ENCODE assay signal across 10 cellular contexts in genomic region chr19:3722443-3723109, GRCh38. TPM values are rescaled to one million over a fixed set of nuclear protein-coding genes. Genes with fewer than 3 reads are reported as not detected.
DNase-seq lines count a peak whose midpoint lies in the region; ATAC-seq and TF ChIP-seq lines count a peak whose summit lies in the region.
"Had no signal": no experiment of that assay in that cellular context is flagged by ENCODE, and none has a peak within 500 bp of the region (broad histone marks: within the 10 kb centered on the region; RNA-seq: fewer than 3 reads in every experiment).

No MANE protein-coding gene starts in this region.

- no peaks in the 10 kb centered on the region for H3K36me3 Mint-ChIP-seq in activated CD4-positive, alpha-beta T cell treated with anti-CD3 and anti-CD28 coated beads for 36 hours (ENCODE audit: low read depth)
- H3K36me3 Mint-ChIP-seq in T-helper 17 cell (ENCODE audit: low read depth), result no peaks in the 10 kb centered on the region
- no peaks in the 10 kb centered on the region for H3K36me3 Mint-ChIP-seq in activated naive CD4-positive, alpha-beta T cell treated with anti-CD3 and anti-CD28 coated beads, Interleukin-2, amount 10 ng/mL, durations not matched to agents 7 days and 5 days

- ATAC-seq in activated CD4-positive, alpha-beta T cell treated with anti-CD3 and anti-CD28 coated beads for 36 hours, result no peak
- ATAC-seq in T-helper 17 cell, result no peak
- ATAC-seq in GM21619 (IDR thresholded peaks at IDR 0.05; ENCODE audit: unreplicated experiment), result no peak
- no peak for ATAC-seq in GM19397 (IDR thresholded peaks at IDR 0.05; ENCODE audit: unreplicated experiment)

- peaks cover 4 to 82% (median 56%) of the 10 kb centered on the region in 4 donors for H3K4me1 ChIP-seq in stomach

- intact Hi-C loops in activated CD4-positive, alpha-beta T cell treated with anti-CD3 and anti-CD28 coated beads for 36 hours (cut with DNase I, micrococcal nuclease), result no loop called here
- intact Hi-C loops in stomach (cut with DNase I; ENCODE audit: low total_unique reads), result no loop called here

- no peak overlapping the region for H3K27ac Mint-ChIP-seq in activated CD4-positive, alpha-beta T cell treated with anti-CD3 and anti-CD28 coated beads for 36 hours
- no peak overlapping the region for H3K27ac Mint-ChIP-seq in T-helper 17 cell
- no peak overlapping the region for H3K27ac Mint-ChIP-seq in activated naive CD4-positive, alpha-beta T cell treated with anti-CD3 and anti-CD28 coated beads, Interleukin-2, amount 10 ng/mL, durations not matched to agents 7 days and 5 days

- CTCF ChIA-PET in activated CD4-positive, alpha-beta T cell treated with anti-CD3 and anti-CD28 coated beads for 36 hours (lab: Charles Lee), result interaction anchor here (0.6 to 1.4 kb wide), 2 partner anchors 33 to 49 kb away, joined by 3 to 5 read pairs; no protein-coding TSS in a partner anchor
- CTCF ChIA-PET in activated naive CD4-positive, alpha-beta T cell treated with anti-CD3 and anti-CD28 coated beads, Interleukin-2, amount 10 ng/mL, durations not matched to agents 7 days and 5 days (lab: Charles Lee), result interaction anchor here (0.6 kb wide), 1 partner anchor 1999 kb away, joined by 4 read pairs; no protein-coding TSS in a partner anchor

- H3K27me3 ChIP-seq in stomach, result peaks cover 0 to 68% (median 36%) of the 10 kb centered on the region in 3 donors

- peaks cover 4% of the 10 kb centered on the region for H3K27me3 Mint-ChIP-seq in activated CD4-positive, alpha-beta T cell treated with anti-CD3 and anti-CD28 coated beads for 36 hours
- H3K27me3 Mint-ChIP-seq in T-helper 17 cell, result no peaks in the 10 kb centered on the region
- H3K27me3 Mint-ChIP-seq in activated naive CD4-positive, alpha-beta T cell treated with anti-CD3 and anti-CD28 coated beads, Interleukin-2, amount 10 ng/mL, durations not matched to agents 7 days and 5 days, result peaks cover 80% of the 10 kb centered on the region

- TF ChIP-seq CTCF in stomach (IDR thresholded peaks at IDR 0.05), result no peak

- DNase-seq in activated CD4-positive, alpha-beta T cell treated with anti-CD3 and anti-CD28 coated beads for 36 hours, result no peak
- DNase-seq in activated CD4-positive, alpha-beta T cell treated with anti-CD3 and anti-CD28 coated beads, Interleukin-2, amount 50 U/mL, for 48 hours, result no peak
- DNase-seq in T-helper 17 cell, result no peak
- DNase-seq in iPS-NIHi7 (ENCODE audit: extremely low spot score), result peak; percentile 88
- peak; percentile 93 for DNase-seq in stomach
- no peak for DNase-seq in activated naive CD4-positive, alpha-beta T cell treated with anti-CD3 and anti-CD28 coated beads, Interleukin-2, amount 10 ng/mL, durations not matched to agents 7 days and 5 days
- DNase-seq: activated CD4-positive, alpha-beta T cell treated with anti-CD3 and anti-CD28 coated beads for 1 hour had no signal

- no peak for TF ChIP-seq POLR2A in stomach (IDR thresholded peaks at IDR 0.05)

- H3K9me3 Mint-ChIP-seq in activated CD4-positive, alpha-beta T cell treated with anti-CD3 and anti-CD28 coated beads for 36 hours (ENCODE audit: low read depth), result no peaks in the 10 kb centered on the region
- no peaks in the 10 kb centered on the region for H3K9me3 Mint-ChIP-seq in activated naive CD4-positive, alpha-beta T cell treated with anti-CD3 and anti-CD28 coated beads, Interleukin-2, amount 10 ng/mL, durations not matched to agents 7 days and 5 days

- TF ChIP-seq EP300 in stomach (IDR thresholded peaks at IDR 0.05), result no peak

- H3K4me3 Mint-ChIP-seq in activated CD4-positive, alpha-beta T cell treated with anti-CD3 and anti-CD28 coated beads for 36 hours, result peak overlapping the region; percentile 13
- peak overlapping the region; percentile 90 for H3K4me3 Mint-ChIP-seq in T-helper 17 cell
- no peak overlapping the region for H3K4me3 Mint-ChIP-seq in activated naive CD4-positive, alpha-beta T cell treated with anti-CD3 and anti-CD28 coated beads, Interleukin-2, amount 10 ng/mL, durations not matched to agents 7 days and 5 days

- peaks cover 10% of the 10 kb centered on the region for H3K4me1 Mint-ChIP-seq in activated CD4-positive, alpha-beta T cell treated with anti-CD3 and anti-CD28 coated beads for 36 hours
- peaks cover 4% of the 10 kb centered on the region for H3K4me1 Mint-ChIP-seq in T-helper 17 cell
- H3K4me1 Mint-ChIP-seq in activated naive CD4-positive, alpha-beta T cell treated with anti-CD3 and anti-CD28 coated beads, Interleukin-2, amount 10 ng/mL, durations not matched to agents 7 days and 5 days, result peaks cover 16% of the 10 kb centered on the region

- H3K9me3 ChIP-seq in T-helper 17 cell (ENCODE audit: control insufficient read depth, low read length, poor library complexity, severe bottlenecking) (no peaks in the 10 kb centered on the region), stomach (no peaks in the 10 kb centered on the region)

- H3K27ac ChIP-seq in stomach, result peak overlapping the region; percentile 78 to 88 (median 86)
- H3K27ac ChIP-seq: HL-60 had no signal

- H3K36me3 ChIP-seq in stomach, result no peaks in the 10 kb centered on the region

- POLR2A ChIA-PET in activated CD4-positive, alpha-beta T cell treated with anti-CD3 and anti-CD28 coated beads for 36 hours (lab: Charles Lee), result interaction anchor here (0.5 kb wide), 1 partner anchor 516 kb away, joined by 3 read pairs; no protein-coding TSS in a partner anchor

- WGBS in stomach, 5 donors, result 1 to 4% (median 3%) methylated on average over 17 to 30 of the region's 30 CpGs

- H3K4me3 ChIP-seq in stomach, result peak overlapping the region; percentile 44 to 57 (median 49)

RNA-seq across cellular contexts. Expression of gene TJP3, which starts 14.4 kb away (rescaled TPM):
- total RNA-seq in activated CD4-positive, alpha-beta T cell treated with anti-CD3 and anti-CD28 coated beads for 36 hours, result 1 to 10 TPM; 1.0 to 2.7 TPM
- total RNA-seq in T-helper 17 cell (10 to 100 TPM; 13.4 to 14.2 TPM), stomach (100 to 1,000 TPM in 2 of 5 donors, 10 to 100 TPM in 3; 31.9 to 204 (median 95.1) TPM)
- 10 to 100 TPM; 62.3 to 96.1 (median 93.1) TPM for polyA plus RNA-seq in stomach

RNA-seq across cellular contexts. Expression of gene PIP5K1C, which starts 22.3 kb away (rescaled TPM):
- 10 to 100 TPM; 14.6 to 15.3 TPM for total RNA-seq in activated CD4-positive, alpha-beta T cell treated with anti-CD3 and anti-CD28 coated beads for 36 hours
- total RNA-seq in T-helper 17 cell (10 to 100 TPM; 21.7 to 23.7 TPM), stomach (100 to 1,000 TPM in 1 of 5 donors, 10 to 100 TPM in 4; 15.1 to 164 (median 36.8) TPM)
- 10 to 100 TPM in 2 of 3 donors, 1 to 10 TPM in 1; 8.6 to 18.5 (median 12.5) TPM for polyA plus RNA-seq in stomach

RNA-seq across cellular contexts. Expression of gene APBA3, which starts 38.9 kb away (rescaled TPM):
- total RNA-seq in activated CD4-positive, alpha-beta T cell treated with anti-CD3 and anti-CD28 coated beads for 36 hours, result 10 to 100 TPM; 29.8 to 37.1 TPM
- total RNA-seq in T-helper 17 cell (10 to 100 TPM; 71.9 to 75.1 TPM), stomach (100 to 1,000 TPM in 1 of 5 donors, 10 to 100 TPM in 3, 1 to 10 TPM in 1; 9.4 to 111 (median 16.4) TPM)
- 10 to 100 TPM; 15.7 to 17.4 (median 16.7) TPM for polyA plus RNA-seq in stomach

RNA-seq across cellular contexts. Expression of gene MRPL54, which starts 39.9 kb away (rescaled TPM):
- total RNA-seq in activated CD4-positive, alpha-beta T cell treated with anti-CD3 and anti-CD28 coated beads for 36 hours, result 10 to 100 TPM; 54.8 to 63.9 TPM
- total RNA-seq in T-helper 17 cell (10 to 100 TPM; 63.9 to 86.2 TPM), stomach (100 to 1,000 TPM in 2 of 5 donors, 10 to 100 TPM in 3; 15.2 to 163 (median 58.7) TPM)
- polyA plus RNA-seq in stomach, result 100 to 1,000 TPM; 155 to 221 (median 174) TPM

RNA-seq across cellular contexts. Expression of gene RAX2, which starts 49.5 kb away (rescaled TPM):
- not detected for total RNA-seq in activated CD4-positive, alpha-beta T cell treated with anti-CD3 and anti-CD28 coated beads for 36 hours
- total RNA-seq in T-helper 17 cell (not detected), stomach (not detected)
- polyA plus RNA-seq in stomach, result not detected

Comparison
In these comparisons a context has a peak if more than half of its experiments do, and no peak if none do; other contexts are left out.
1. DNase-seq: peak in iPS-NIHi7 (single experiment) and stomach (single experiment); none in activated CD4-positive, alpha-beta T cell treated with anti-CD3 and anti-CD28 coated beads for 36 hours (single experiment), activated CD4-positive, alpha-beta T cell treated with anti-CD3 and anti-CD28 coated beads, Interleukin-2, amount 50 U/mL, for 48 hours (0 of 2), T-helper 17 cell (0 of 3) and activated naive CD4-positive, alpha-beta T cell treated with anti-CD3 and anti-CD28 coated beads, Interleukin-2, amount 10 ng/mL, durations not matched to agents 7 days and 5 days (single experiment).